In the genomic region with DNA sequence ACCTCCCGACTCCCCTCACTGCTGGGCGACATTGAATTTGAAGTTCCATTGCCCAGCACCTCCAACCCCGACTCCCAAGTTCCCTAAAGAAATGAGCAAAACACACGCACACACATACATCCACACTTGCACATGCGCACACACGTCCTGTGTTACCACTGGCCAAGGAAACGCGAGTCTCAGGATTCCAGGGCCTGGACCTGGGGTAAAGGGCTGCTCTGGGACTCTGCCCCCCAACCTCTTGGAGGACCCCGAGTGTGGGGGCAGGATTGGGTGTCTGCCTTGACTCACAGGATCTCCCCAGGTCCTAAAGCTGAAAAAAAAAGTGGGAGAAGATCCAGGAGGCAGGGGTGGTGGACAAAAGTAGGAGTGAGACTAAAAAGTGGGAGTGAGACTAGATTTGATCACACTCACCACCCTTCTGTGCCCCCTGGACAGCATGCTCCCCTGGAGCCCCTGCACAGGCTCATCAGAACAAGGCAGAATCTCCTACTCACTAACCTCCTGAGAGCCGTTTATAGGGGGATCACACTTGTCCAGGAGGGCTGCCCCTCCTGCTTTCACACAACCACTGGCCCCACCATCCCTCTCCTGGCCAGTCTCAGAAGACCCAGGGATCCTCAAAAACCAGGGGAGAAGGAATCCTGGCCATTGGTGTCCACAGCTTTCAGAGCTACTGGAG, we compare ENCODE assay signal across 16 cellular contexts.
DNase-seq lines count a peak whose midpoint lies in the region; ATAC-seq, FAIRE-seq and TF ChIP-seq lines count a peak whose summit lies in the region.
"Had no signal": no experiment of that assay in that cellular context is flagged by ENCODE, and none has a peak within 500 bp of the region (broad histone marks: within the 10 kb centered on the region; RNA-seq: fewer than 3 reads in every experiment).

No MANE protein-coding gene starts in this region.

- no TSS peak for BruUV-seq in HepG2 (replicated peaks; lab: Mats Ljungman, UMichigan)

- H3K9me3 ChIP-seq in HepG2 (ENCODE audit: low read length) (no peaks in the 10 kb centered on the region), smooth muscle cell (replicated peaks; ENCODE audit: low read depth) (no peaks in the 10 kb centered on the region)

- H3K4me3 ChIP-seq in HepG2 (replicated peaks in 1 of 3; ENCODE audit: insufficient read depth in 1 of 3, low read depth in 2 of 3, low read length in 3 of 3), result no peak overlapping the region
- H3K4me3 ChIP-seq in smooth muscle cell, result no peak overlapping the region

- POLR2A ChIA-PET in HepG2 (lab: Yijun Ruan, JAX), result no interaction called here

- H3K4me1 Mint-ChIP-seq in CD14-positive monocyte, result peaks cover 20% of the 10 kb centered on the region

- TF ChIP-seq CTCF in CD14-positive monocyte (IDR thresholded peaks at IDR 0.05) (no peak), HepG2 (CRISPR knock-in tag; IDR thresholded peaks at IDR 0.05) (no peak), smooth muscle cell (IDR thresholded peaks at IDR 0.05; ENCODE audit: borderline replicate concordance, insufficient read depth, poor library complexity, severe bottlenecking) (no peak)

- H3K27ac ChIP-seq in adipose tissue (ENCODE audit: low read depth, low read length), result peak overlapping the region; percentile 17
- no peak overlapping the region for H3K27ac ChIP-seq in HepG2 (ENCODE audit: extremely low read length, insufficient read depth, low read length)
- H3K27ac ChIP-seq in smooth muscle cell (ENCODE audit: low read depth), result peak overlapping the region; percentile 24

- H3K27me3 Mint-ChIP-seq in CD14-positive monocyte (ENCODE audit: low read depth in 3 of 3), result peaks cover 1 to 10% (median 4%) of the 10 kb centered on the region in 3 donors
- H3K27me3 Mint-ChIP-seq: activated naive CD8-positive, alpha-beta T cell treated with anti-CD3 and anti-CD28 coated beads, Interleukin-2, amount 10 ng/mL, durations not matched to agents 7 days and 5 days; T-cell had no signal

- no peak overlapping the region for H3K4me2 ChIP-seq in HepG2 (ENCODE audit: low read depth, low read length)
- no peak overlapping the region for H3K4me2 ChIP-seq in smooth muscle cell

- H3K36me3 ChIP-seq in HepG2 (replicated peaks in 1 of 2; ENCODE audit: control insufficient read depth in 1 of 2, insufficient read depth in 2 of 2, low read length in 2 of 2), result peaks cover 0 to 1% of the 10 kb centered on the region in 2 experiments; a peak in 2 of 5 replicates
- H3K36me3 ChIP-seq in smooth muscle cell (ENCODE audit: low read depth), result no peaks in the 10 kb centered on the region

- peak; percentile 21 for DNase-seq in CD14-positive monocyte (ENCODE audit: low spot score)
- DNase-seq in HepG2 (ENCODE audit: low spot score), result no peak
- DNase-seq in smooth muscle cell (lab: John Stamatoyannopoulos, UW; ENCODE audit: unreplicated experiment), result no peak
- no peak for DNase-seq in UCSD-AML1 (lab: John Stamatoyannopoulos, UW; ENCODE audit: unreplicated experiment)
- no peak for DNase-seq in COLO829 (ENCODE audit: low spot score)
- DNase-seq in NCI-H146 (lab: John Stamatoyannopoulos, UW), result no peak
- DNase-seq: activated naive CD8-positive, alpha-beta T cell treated with anti-CD3 and anti-CD28 coated beads, Interleukin-2, amount 10 ng/mL, durations not matched to agents 7 days and 5 days; activated T-cell treated with anti-CD3 and anti-CD28 coated beads, Interleukin-2, amount 50 U/mL, for 72 hours; glutamatergic neuron; KG1; NCI-H1930 had no signal

- H3F3A ChIP-seq in smooth muscle cell (ENCODE audit: low read depth), result peaks cover 41% of the 10 kb centered on the region

- no peaks in the 10 kb centered on the region for H3K27me3 ChIP-seq in HepG2 (ENCODE audit: control insufficient read depth in 1 of 2, insufficient read depth in 2 of 2, low read length in 2 of 2)
- no peaks in the 10 kb centered on the region for H3K27me3 ChIP-seq in smooth muscle cell (ENCODE audit: low read depth)

- WGBS in adipose tissue, 3 donors, result 82 to 90% (median 82%) methylated on average over 10 of the region's 10 CpGs
- WGBS in HepG2 (ENCODE audit: low lambda C conversion rate), result 61% methylated on average over 10 of the region's 10 CpGs
- 93% methylated on average over 10 of the region's 10 CpGs for WGBS in smooth muscle cell (ENCODE audit: low lambda C conversion rate)

- no peak for TF ChIP-seq POLR2A in HepG2 (IDR thresholded peaks at IDR 0.05; ENCODE audit: insufficient read depth in 1 of 2, low read depth in 2 of 2, low read length in 2 of 2)

- H3K79me2 ChIP-seq in HepG2 (ENCODE audit: insufficient read depth, low read length), result no peaks in the 10 kb centered on the region
- no peaks in the 10 kb centered on the region for H3K79me2 ChIP-seq in smooth muscle cell (ENCODE audit: low read depth)

- TF ChIP-seq EP300 in HepG2 (IDR thresholded peaks at IDR 0.05; ENCODE audit: low read depth in 2 of 2, low read length in 2 of 2) (no peak), HepG2 (CRISPR knock-in tag; IDR thresholded peaks at IDR 0.05; ENCODE audit: borderline replicate concordance) (no peak)

- no peak overlapping the region for H3K27ac Mint-ChIP-seq in CD14-positive monocyte
- H3K27ac Mint-ChIP-seq: activated naive CD8-positive, alpha-beta T cell treated with anti-CD3 and anti-CD28 coated beads, Interleukin-2, amount 10 ng/mL, durations not matched to agents 7 days and 5 days; activated T-cell treated with anti-CD3 and anti-CD28 coated beads, Interleukin-2, amount 50 U/mL, for 72 hours; naive thymus-derived CD4-positive, alpha-beta T cell; T-cell had no signal

- H3K4me3 Mint-ChIP-seq in CD14-positive monocyte, result no peak overlapping the region
- H3K4me3 Mint-ChIP-seq: activated naive CD8-positive, alpha-beta T cell treated with anti-CD3 and anti-CD28 coated beads, Interleukin-2, amount 10 ng/mL, durations not matched to agents 7 days and 5 days; activated T-cell treated with anti-CD3 and anti-CD28 coated beads, Interleukin-2, amount 50 U/mL, for 72 hours; naive thymus-derived CD4-positive, alpha-beta T cell; T-cell had no signal

- H3K9ac ChIP-seq in HepG2 (ENCODE audit: insufficient read depth, low read depth, low read length) (no peak overlapping the region), smooth muscle cell (ENCODE audit: low read depth) (no peak overlapping the region)

- peaks cover 0 to under 1% (median 0%) of the 10 kb centered on the region in 7 donors for H3K9me3 Mint-ChIP-seq in CD14-positive monocyte

- FAIRE-seq in HepG2 (lab: Jason Lieb, UNC), result no peak

- intact Hi-C loops in CD14-positive monocyte (cut with micrococcal nuclease), result no loop called here
- intact Hi-C loops in HepG2 (cut with micrococcal nuclease; ENCODE audit: unreplicated experiment), result no loop called here

- CTCF ChIA-PET in HepG2 (lab: Yijun Ruan, JAX; ENCODE audit: low intra/inter-chr PET ratio, low total read pairs), result no interaction called here

- ATAC-seq in HepG2, result no peak
- ATAC-seq in HG03095 (IDR thresholded peaks at IDR 0.05; ENCODE audit: unreplicated experiment), result no peak
- ATAC-seq: activated T-cell treated with anti-CD3 and anti-CD28 coated beads, Interleukin-2, amount 50 U/mL, for 72 hours; esophagus mucosa; naive thymus-derived CD4-positive, alpha-beta T cell; T-cell had no signal

- peaks cover 4 to 6% of the 10 kb centered on the region in 2 donors for H3K36me3 Mint-ChIP-seq in CD14-positive monocyte
- H3K36me3 Mint-ChIP-seq: activated naive CD8-positive, alpha-beta T cell treated with anti-CD3 and anti-CD28 coated beads, Interleukin-2, amount 10 ng/mL, durations not matched to agents 7 days and 5 days; naive thymus-derived CD4-positive, alpha-beta T cell; T-cell had no signal

- H3K4me1 ChIP-seq in HepG2 (ENCODE audit: insufficient read depth, low read length) (peaks cover 41% of the 10 kb centered on the region), smooth muscle cell (ENCODE audit: low read depth) (no peaks in the 10 kb centered on the region)

- TF ChIP-seq RAD21 in HepG2 (CRISPR knock-in tag; IDR thresholded peaks at IDR 0.05), result no peak

- in situ Hi-C loops in HepG2 (cut with HindIII; ENCODE audit: extremely low pct_ligation_motif_present, low pct_unique_long_range_greater_than_20kb), result no loop called here

- H4K20me1 ChIP-seq in HepG2 (ENCODE audit: insufficient read depth, low read length) (peaks cover 17% of the 10 kb centered on the region; the same call in 1 of the 2 replicates), smooth muscle cell (ENCODE audit: low read depth) (peaks cover 70% of the 10 kb centered on the region)

- H2AFZ ChIP-seq in HepG2 (ENCODE audit: low read length) (no peak overlapping the region), smooth muscle cell (ENCODE audit: low read depth) (no peak overlapping the region)

TF ChIP-seq in HepG2, 621 proteins besides CTCF, POLR2A, EP300 and RAD21:
- TF ChIP-seq ZNF136 (CRISPR knock-in tag; IDR thresholded peaks at IDR 0.05; ENCODE audit: low read depth) (no peak), SPEN (CRISPR knock-in tag; IDR thresholded peaks at IDR 0.05; ENCODE audit: low read depth) (0 out of 2 replicates have a peak, but pooled peaks have one; percentile 13), TGIF2 (CRISPR knock-in tag; IDR thresholded peaks at IDR 0.05) (peak; percentile 36; the same call in 1 of the 2 replicates), KLF11 (CRISPR knock-in tag; IDR thresholded peaks at IDR 0.05) (no peak), ELF3 (CRISPR knock-in tag; IDR thresholded peaks at IDR 0.05) (0 out of 2 replicates have a peak, but pooled peaks have one; percentile 2), POLR2AphosphoS5 (IDR thresholded peaks at IDR 0.05; ENCODE audit: low read depth, low read length) (peak; percentile 33; the same call in 1 of the 2 replicates), AGO2 (optimal IDR thresholded peaks at IDR 0.05; ENCODE audit: low read depth, low read length) (peak; percentile 85)
- TF ChIP-seq, protein P1, sequence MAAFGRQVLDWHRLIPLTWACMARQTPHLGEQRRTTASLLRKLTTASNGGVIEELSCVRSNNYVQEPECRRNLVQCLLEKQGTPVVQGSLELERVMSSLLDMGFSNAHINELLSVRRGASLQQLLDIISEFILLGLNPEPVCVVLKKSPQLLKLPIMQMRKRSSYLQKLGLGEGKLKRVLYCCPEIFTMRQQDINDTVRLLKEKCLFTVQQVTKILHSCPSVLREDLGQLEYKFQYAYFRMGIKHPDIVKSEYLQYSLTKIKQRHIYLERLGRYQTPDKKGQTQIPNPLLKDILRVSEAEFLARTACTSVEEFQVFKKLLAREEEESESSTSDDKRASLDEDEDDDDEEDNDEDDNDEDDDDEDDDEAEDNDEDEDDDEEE (CRISPR knock-in tag; IDR thresholded peaks at IDR 0.05), result 0 out of 2 replicates have a peak, but pooled peaks have one; percentile 16
